1 cellular context compared by ENCODE assay signal in genomic region chr1:33351281-33351660, GRCh38.
TF ChIP-seq lines count a peak whose summit lies in the region.

No MANE protein-coding gene starts in this region.

TF ChIP-seq in A549, 52 proteins besides CTCF, POLR2A, EP300 and RAD21 (continued from another document):
- TF ChIP-seq REST (IDR thresholded peaks at IDR 0.05) (no peak), NR3C1 (IDR thresholded peaks at IDR 0.05) (no peak), MAX (IDR thresholded peaks at IDR 0.05) (no peak), HOXB13 (CRISPR knock-in tag; IDR thresholded peaks at IDR 0.05; ENCODE audit: low read depth) (no peak), FOSL2 (IDR thresholded peaks at IDR 0.05) (no peak), FOSL2 (CRISPR knock-in tag; IDR thresholded peaks at IDR 0.05) (no peak), ZFP36 (IDR thresholded peaks at IDR 0.05; ENCODE audit: borderline replicate concordance, partially characterized antibody) (no peak), NPAS2 (CRISPR knock-in tag; IDR thresholded peaks at IDR 0.05; ENCODE audit: borderline replicate concordance) (no peak), MAZ (IDR thresholded peaks at IDR 0.05; ENCODE audit: borderline replicate concordance, low read depth, low read length) (no peak), ATOH8 (CRISPR knock-in tag; IDR thresholded peaks at IDR 0.05; ENCODE audit: low read depth) (no peak), HEYL (CRISPR knock-in tag; IDR thresholded peaks at IDR 0.05) (no peak), BHLHE40 (IDR thresholded peaks at IDR 0.05; ENCODE audit: low read depth, low read length) (no peak)
- TF ChIP-seq, protein P1, sequence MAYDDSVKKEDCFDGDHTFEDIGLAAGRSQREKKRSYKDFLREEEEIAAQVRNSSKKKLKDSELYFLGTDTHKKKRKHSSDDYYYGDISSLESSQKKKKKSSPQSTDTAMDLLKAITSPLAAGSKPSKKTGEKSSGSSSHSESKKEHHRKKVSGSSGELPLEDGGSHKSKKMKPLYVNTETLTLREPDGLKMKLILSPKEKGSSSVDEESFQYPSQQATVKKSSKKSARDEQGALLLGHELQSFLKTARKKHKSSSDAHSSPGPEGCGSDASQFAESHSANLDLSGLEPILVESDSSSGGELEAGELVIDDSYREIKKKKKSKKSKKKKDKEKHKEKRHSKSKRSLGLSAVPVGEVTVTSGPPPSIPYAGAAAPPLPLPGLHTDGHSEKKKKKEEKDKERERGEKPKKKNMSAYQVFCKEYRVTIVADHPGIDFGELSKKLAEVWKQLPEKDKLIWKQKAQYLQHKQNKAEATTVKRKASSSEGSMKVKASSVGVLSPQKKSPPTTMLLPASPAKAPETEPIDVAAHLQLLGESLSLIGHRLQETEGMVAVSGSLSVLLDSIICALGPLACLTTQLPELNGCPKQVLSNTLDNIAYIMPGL (CRISPR knock-in tag; IDR thresholded peaks at IDR 0.05; ENCODE audit: borderline replicate concordance): no peak
TF ChIP-seq in A549: peak in this region for 0.
